10 cellular contexts compared by ENCODE assay signal in the genomic region with DNA sequence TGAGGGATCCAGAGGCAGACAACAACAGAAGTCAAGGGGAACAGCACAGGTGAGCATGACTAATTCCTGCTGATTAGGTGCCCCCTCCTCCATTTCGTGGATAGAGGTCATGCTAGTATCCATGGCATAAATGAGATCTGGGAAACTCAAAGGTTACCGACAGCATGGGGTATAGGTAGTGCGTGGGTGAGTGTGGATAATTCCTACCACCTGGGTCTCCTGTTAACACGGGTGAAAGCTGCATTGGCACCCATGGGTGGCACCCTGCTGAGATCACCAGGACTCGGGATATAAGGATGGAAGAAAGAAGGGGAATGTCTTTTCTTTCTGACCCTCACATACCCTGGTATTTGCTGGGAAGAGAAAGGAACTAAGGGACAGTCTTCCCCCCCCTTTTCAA. TPM values are rescaled to one million over a fixed set of nuclear protein-coding genes. Genes with fewer than 3 reads are reported as not detected.
"Had no signal": no experiment of that assay in that cellular context is flagged by ENCODE, and none has a peak within 500 bp of the region (broad histone marks: within the 10 kb centered on the region; RNA-seq: fewer than 3 reads in every experiment).

No MANE protein-coding gene starts in this region.

- H3K4me3 Mint-ChIP-seq: HFFc6 had no signal

- H3K4me3 ChIP-seq: GM23248, HAP-1 had no signal

- H3K9me3 ChIP-seq: HAP-1 had no signal

- H3K9ac ChIP-seq: GM23248 had no signal

- FAIRE-seq: HTR-8/SVneo had no signal

- H3K27ac ChIP-seq: GM23248 had no signal

- H3K36me3 Mint-ChIP-seq: IgD-negative memory B cell had no signal

- H3K27ac Mint-ChIP-seq: HFFc6, IgD-negative memory B cell had no signal

- H3K36me3 ChIP-seq: HAP-1 had no signal

- DNase-seq: GM23248, GOT3, H7, HFFc6, Kasumi-1, KG1 had no signal

- H3K27me3 Mint-ChIP-seq: IgD-negative memory B cell had no signal

- H2AFZ ChIP-seq: GM23248 had no signal

RNA-seq across cellular contexts. Expression of a gene that starts 14.4 kb away (rescaled TPM):
- total RNA-seq: HT-29 had no signal
